18 cellular contexts compared by ENCODE assay signal in genomic region chr5:32379421-32379820, GRCh38.
"Had no signal": no experiment of that assay in that cellular context is flagged by ENCODE, and none has a peak within 500 bp of the region (broad histone marks: within the 10 kb centered on the region; RNA-seq: fewer than 3 reads in every experiment).

No MANE protein-coding gene starts in this region.

- H3K4me3 Mint-ChIP-seq: activated naive CD4-positive, alpha-beta T cell treated with anti-CD3 and anti-CD28 coated beads for 36 hours; activated T-helper 1 cell treated with anti-CD3 and anti-CD28 coated beads, Interleukin-12 subunit alpha, Interleukin-12 subunit beta, Interleukin-2, Interleukin-4 antibody, amounts not matched to agents 30 ng/mL and 10 ng/mL and 1 ng/mL, durations not matched to agents 14 hours and 24 hours and 36 hours; nephron; stimulated activated naive CD8-positive, alpha-beta T cell treated with anti-CD3 and anti-CD28 coated beads, Interleukin-15, Interleukin-2, amounts not matched to agents 100 ng/mL and 50 ng/mL, for 24 hours; type B pancreatic cell had no signal

- DNase-seq: activated CD4-positive, alpha-beta T cell treated with anti-CD3 and anti-CD28 coated beads, Interleukin-2, amount 50 U/mL, for 4 hours; activated CD4-positive, CD25-positive, alpha-beta regulatory T cell treated with anti-CD3 and anti-CD28 coated beads, Interleukin-2, amount 50 U/mL, for 72 hours; activated naive CD4-positive, alpha-beta T cell treated with anti-CD3 and anti-CD28 coated beads for 36 hours; hypothalamus; left ventricle myocardium inferior; mesenchymal stem cell; occipital lobe; stimulated activated CD4-positive, alpha-beta T cell treated with anti-CD3 and anti-CD28 coated beads, Interleukin-4, amount 100 ng/mL, for 4 hours; stimulated activated CD8-positive, alpha-beta memory T cell treated with anti-CD3 and anti-CD28 coated beads, Interleukin-4, amount 100 ng/mL, for 48 hours had no signal

- H3K27me3 Mint-ChIP-seq: stimulated activated naive CD8-positive, alpha-beta T cell treated with anti-CD3 and anti-CD28 coated beads, Interleukin-15, Interleukin-2, amounts not matched to agents 100 ng/mL and 50 ng/mL, for 24 hours; type B pancreatic cell had no signal

- ATAC-seq: esophagus mucosa had no signal

- H3K27ac ChIP-seq: cardiac muscle cell, left ventricle myocardium inferior, right atrium auricular region, skin epidermis had no signal

- H3K9me3 Mint-ChIP-seq: activated naive CD4-positive, alpha-beta T cell treated with anti-CD3 and anti-CD28 coated beads for 36 hours; activated T-helper 1 cell treated with anti-CD3 and anti-CD28 coated beads, Interleukin-12 subunit alpha, Interleukin-12 subunit beta, Interleukin-2, Interleukin-4 antibody, amounts not matched to agents 30 ng/mL and 10 ng/mL and 1 ng/mL, durations not matched to agents 14 hours and 24 hours and 36 hours; nephron; stimulated activated naive CD8-positive, alpha-beta T cell treated with anti-CD3 and anti-CD28 coated beads, Interleukin-15, Interleukin-2, amounts not matched to agents 100 ng/mL and 50 ng/mL, for 24 hours; type B pancreatic cell had no signal

- FAIRE-seq: endometrium had no signal

- H3K9me3 ChIP-seq: left ventricle myocardium inferior, right atrium auricular region had no signal

- H3K27me3 ChIP-seq: cardiac muscle cell, right atrium auricular region had no signal

- H3K27ac Mint-ChIP-seq: activated naive CD4-positive, alpha-beta T cell treated with anti-CD3 and anti-CD28 coated beads for 36 hours; activated T-helper 1 cell treated with anti-CD3 and anti-CD28 coated beads, Interleukin-12 subunit alpha, Interleukin-12 subunit beta, Interleukin-2, Interleukin-4 antibody, amounts not matched to agents 30 ng/mL and 10 ng/mL and 1 ng/mL, durations not matched to agents 14 hours and 24 hours and 36 hours; stimulated activated naive CD8-positive, alpha-beta T cell treated with anti-CD3 and anti-CD28 coated beads, Interleukin-15, Interleukin-2, amounts not matched to agents 100 ng/mL and 50 ng/mL, for 24 hours; type B pancreatic cell had no signal

- H3K4me3 ChIP-seq: cardiac muscle cell, left ventricle myocardium inferior, right atrium auricular region, skin epidermis had no signal

- H3K4me1 ChIP-seq: left ventricle myocardium inferior, right atrium auricular region had no signal
